In the genomic region with DNA sequence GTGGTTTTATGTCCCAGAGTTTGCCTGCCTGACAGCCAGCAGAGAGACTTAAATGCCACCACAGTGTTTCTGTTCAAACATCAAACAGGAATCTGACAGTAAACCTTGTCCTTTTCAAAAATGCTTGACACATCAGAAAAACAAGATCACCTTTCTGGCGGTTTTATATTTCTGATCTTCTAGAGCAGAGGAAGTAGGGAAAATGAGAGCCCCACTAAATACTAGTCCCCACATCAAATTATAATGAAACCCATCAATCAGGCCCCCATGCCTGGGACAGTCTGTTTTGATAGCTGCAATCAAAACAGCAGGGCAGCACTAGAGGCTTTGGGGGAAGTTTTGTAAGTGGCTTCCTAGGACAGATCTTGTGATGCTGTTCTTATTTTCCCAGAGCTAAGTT, we compare ENCODE assay signal across 22 cellular contexts.
DNase-seq lines count a peak whose midpoint lies in the region; ATAC-seq and TF ChIP-seq lines count a peak whose summit lies in the region.
"Had no signal": no experiment of that assay in that cellular context is flagged by ENCODE, and none has a peak within 500 bp of the region (broad histone marks: within the 10 kb centered on the region; RNA-seq: fewer than 3 reads in every experiment).

No MANE protein-coding gene starts in this region.

- H3K9me3 ChIP-seq in OCI-LY3 (ENCODE audit: insufficient read depth, low read length): no peaks in the 10 kb centered on the region
- H3K9me3 ChIP-seq in psoas muscle: no peaks in the 10 kb centered on the region
- H3K9me3 ChIP-seq: SJCRH30 had no signal

- H3K4me1 ChIP-seq in OCI-LY3 (ENCODE audit: low read length) (peaks cover 39% of the 10 kb centered on the region), psoas muscle (peaks cover 16% of the 10 kb centered on the region)

- peak; percentile 59 for ATAC-seq in activated CD8-positive, alpha-beta T cell treated with anti-CD3 and anti-CD28 coated beads for 36 hours
- no peak for ATAC-seq in activated CD8-positive, alpha-beta T cell treated with anti-CD3 and anti-CD28 coated beads, Interleukin-2, amount 10 ng/mL, durations not matched to agents 7 days and 5 days
- ATAC-seq in HG02642 (IDR thresholded peaks at IDR 0.05; ENCODE audit: poor library complexity, unreplicated experiment): peak; percentile 3
- ATAC-seq in psoas muscle: no peak
- ATAC-seq: GM23338, HCT116, HepG2, PC-3 had no signal

- H3K36me3 Mint-ChIP-seq in activated CD8-positive, alpha-beta T cell treated with anti-CD3 and anti-CD28 coated beads for 36 hours (ENCODE audit: low read depth): no peaks in the 10 kb centered on the region
- H3K36me3 Mint-ChIP-seq in activated CD8-positive, alpha-beta T cell treated with anti-CD3 and anti-CD28 coated beads, Interleukin-2, amount 10 ng/mL, durations not matched to agents 7 days and 5 days (ENCODE audit: low read depth): no peaks in the 10 kb centered on the region
- H3K36me3 Mint-ChIP-seq: CD4-positive, alpha-beta memory T cell had no signal

- H3K9me3 Mint-ChIP-seq in activated CD8-positive, alpha-beta T cell treated with anti-CD3 and anti-CD28 coated beads for 36 hours: no peaks in the 10 kb centered on the region
- no peaks in the 10 kb centered on the region for H3K9me3 Mint-ChIP-seq in activated CD8-positive, alpha-beta T cell treated with anti-CD3 and anti-CD28 coated beads, Interleukin-2, amount 10 ng/mL, durations not matched to agents 7 days and 5 days (ENCODE audit: insufficient read depth)
- H3K9me3 Mint-ChIP-seq: GM23338 had no signal

- POLR2A ChIA-PET in activated CD8-positive, alpha-beta T cell treated with anti-CD3 and anti-CD28 coated beads for 36 hours (lab: Charles Lee): no interaction called here
- POLR2A ChIA-PET in activated CD8-positive, alpha-beta T cell treated with anti-CD3 and anti-CD28 coated beads, Interleukin-2, amount 10 ng/mL, durations not matched to agents 7 days and 5 days (lab: Charles Lee): no interaction called here

- H3K79me2 ChIP-seq in OCI-LY3 (ENCODE audit: low read length): no peaks in the 10 kb centered on the region

- in situ Hi-C loops in KBM-7 (cut with MboI; ENCODE audit: low pct_unique_long_range_greater_than_20kb, low sequenced_read_pairs): no loop called here

- H4K20me1 ChIP-seq in OCI-LY3 (ENCODE audit: insufficient read depth, low read length): no peaks in the 10 kb centered on the region

- CTCF ChIA-PET in activated CD8-positive, alpha-beta T cell treated with anti-CD3 and anti-CD28 coated beads for 36 hours (lab: Charles Lee): interaction anchor here (0.9 kb wide), 1 partner anchor 11 kb away, joined by 3 read pairs; no protein-coding TSS in a partner anchor
- CTCF ChIA-PET in activated CD8-positive, alpha-beta T cell treated with anti-CD3 and anti-CD28 coated beads, Interleukin-2, amount 10 ng/mL, durations not matched to agents 7 days and 5 days (lab: Charles Lee): interaction anchor here (1.4 kb wide), 1 partner anchor 13 kb away, joined by 3 read pairs; no protein-coding TSS in a partner anchor

- no peak overlapping the region for H3K4me3 Mint-ChIP-seq in activated CD8-positive, alpha-beta T cell treated with anti-CD3 and anti-CD28 coated beads for 36 hours
- H3K4me3 Mint-ChIP-seq in activated CD8-positive, alpha-beta T cell treated with anti-CD3 and anti-CD28 coated beads, Interleukin-2, amount 10 ng/mL, durations not matched to agents 7 days and 5 days: no peak overlapping the region
- H3K4me3 Mint-ChIP-seq: B cell; CD4-positive, alpha-beta memory T cell; GM23338 had no signal

- H3K9ac ChIP-seq in OCI-LY3 (ENCODE audit: low read length): no peak overlapping the region

- peak overlapping the region; percentile 59 for H3K4me2 ChIP-seq in OCI-LY3 (ENCODE audit: low read length)
- H3K4me2 ChIP-seq: GM23338 had no signal

- peaks cover 31% of the 10 kb centered on the region for H3K4me1 Mint-ChIP-seq in activated CD8-positive, alpha-beta T cell treated with anti-CD3 and anti-CD28 coated beads for 36 hours (ENCODE audit: low read depth)
- peaks cover 20% of the 10 kb centered on the region for H3K4me1 Mint-ChIP-seq in activated CD8-positive, alpha-beta T cell treated with anti-CD3 and anti-CD28 coated beads, Interleukin-2, amount 10 ng/mL, durations not matched to agents 7 days and 5 days (ENCODE audit: low read depth)
- H3K4me1 Mint-ChIP-seq: B cell had no signal

- H3K27ac ChIP-seq in OCI-LY3 (ENCODE audit: low read length) (peak overlapping the region; percentile 31; the same call in 1 of the 2 replicates), psoas muscle (peak overlapping the region; percentile 83)
- H3K27ac ChIP-seq: 22Rv1, SJCRH30 had no signal

- H3K36me3 ChIP-seq in OCI-LY3 (replicated peaks; ENCODE audit: low read depth, low read length) (no peaks in the 10 kb centered on the region), psoas muscle (ENCODE audit: insufficient read depth in 1 of 2, low read depth in 1 of 2) (no peaks in the 10 kb centered on the region)
- H3K36me3 ChIP-seq: SJCRH30 had no signal

- peak overlapping the region; percentile 81 for H3K27ac Mint-ChIP-seq in activated CD8-positive, alpha-beta T cell treated with anti-CD3 and anti-CD28 coated beads for 36 hours
- no peak overlapping the region for H3K27ac Mint-ChIP-seq in activated CD8-positive, alpha-beta T cell treated with anti-CD3 and anti-CD28 coated beads, Interleukin-2, amount 10 ng/mL, durations not matched to agents 7 days and 5 days
- H3K27ac Mint-ChIP-seq: B cell; CD4-positive, alpha-beta memory T cell; GM23338 had no signal

- H3K27me3 Mint-ChIP-seq in activated CD8-positive, alpha-beta T cell treated with anti-CD3 and anti-CD28 coated beads for 36 hours: no peaks in the 10 kb centered on the region
- peaks cover 5% of the 10 kb centered on the region for H3K27me3 Mint-ChIP-seq in activated CD8-positive, alpha-beta T cell treated with anti-CD3 and anti-CD28 coated beads, Interleukin-2, amount 10 ng/mL, durations not matched to agents 7 days and 5 days (ENCODE audit: low read depth)

- intact Hi-C loops in activated CD8-positive, alpha-beta T cell treated with anti-CD3 and anti-CD28 coated beads for 36 hours (cut with micrococcal nuclease): no loop called here
- intact Hi-C loops in psoas muscle (cut with DNase I): no loop called here

- no peak for DNase-seq in activated CD8-positive, alpha-beta T cell treated with anti-CD3 and anti-CD28 coated beads for 36 hours
- no peak for DNase-seq in activated CD8-positive, alpha-beta T cell treated with anti-CD3 and anti-CD28 coated beads, Interleukin-2, amount 10 ng/mL, durations not matched to agents 7 days and 5 days
- DNase-seq in psoas muscle (no peak), midbrain (lab: John Stamatoyannopoulos, UW) (no peak), NCI-H748 treated with DMSO at 0.1 percent for 48 hours (lab: John Stamatoyannopoulos, UW) (no peak), KBM-7 (no peak)
- DNase-seq: CD4-positive, alpha-beta memory T cell; GDM1; Kasumi-1; NCI-H1105; NCI-H1694; NCI-H2107; NCI-H446; PC-3; SJCRH30 had no signal

- H3K4me3 ChIP-seq in OCI-LY3 (ENCODE audit: low read length): peak overlapping the region; percentile 26
- no peak overlapping the region for H3K4me3 ChIP-seq in psoas muscle
- H3K4me3 ChIP-seq: GM23338, SJCRH30 had no signal

- TF ChIP-seq CTCF in activated CD8-positive, alpha-beta T cell treated with anti-CD3 and anti-CD28 coated beads for 36 hours (IDR thresholded peaks at IDR 0.05): no peak
- TF ChIP-seq CTCF in OCI-LY3 (IDR thresholded peaks at IDR 0.05; ENCODE audit: low read depth, low read length) (no peak), psoas muscle (IDR thresholded peaks at IDR 0.05) (no peak)

- 75 to 83% (median 80%) methylated on average over 1 of the region's 1 CpG for WGBS in psoas muscle, 3 donors

- no peak overlapping the region for H2AFZ ChIP-seq in OCI-LY3 (ENCODE audit: low read depth, low read length)
- H2AFZ ChIP-seq: GM23338 had no signal

- H3K27me3 ChIP-seq in OCI-LY3 (ENCODE audit: low read depth, low read length) (peaks cover 13% of the 10 kb centered on the region), psoas muscle (ENCODE audit: insufficient read depth in 3 of 3, low read length in 2 of 3) (no peaks in the 10 kb centered on the region)

Comparison
In these comparisons a context has a peak if more than half of its experiments do, and no peak if none do; other contexts are left out.
1. ATAC-seq: peak in activated CD8-positive, alpha-beta T cell treated with anti-CD3 and anti-CD28 coated beads for 36 hours (single experiment) and HG02642 (single experiment); none in activated CD8-positive, alpha-beta T cell treated with anti-CD3 and anti-CD28 coated beads, Interleukin-2, amount 10 ng/mL, durations not matched to agents 7 days and 5 days (single experiment) and psoas muscle (0 of 4).